Comparison of ENCODE assay signal across 18 cellular contexts in the genomic region with DNA sequence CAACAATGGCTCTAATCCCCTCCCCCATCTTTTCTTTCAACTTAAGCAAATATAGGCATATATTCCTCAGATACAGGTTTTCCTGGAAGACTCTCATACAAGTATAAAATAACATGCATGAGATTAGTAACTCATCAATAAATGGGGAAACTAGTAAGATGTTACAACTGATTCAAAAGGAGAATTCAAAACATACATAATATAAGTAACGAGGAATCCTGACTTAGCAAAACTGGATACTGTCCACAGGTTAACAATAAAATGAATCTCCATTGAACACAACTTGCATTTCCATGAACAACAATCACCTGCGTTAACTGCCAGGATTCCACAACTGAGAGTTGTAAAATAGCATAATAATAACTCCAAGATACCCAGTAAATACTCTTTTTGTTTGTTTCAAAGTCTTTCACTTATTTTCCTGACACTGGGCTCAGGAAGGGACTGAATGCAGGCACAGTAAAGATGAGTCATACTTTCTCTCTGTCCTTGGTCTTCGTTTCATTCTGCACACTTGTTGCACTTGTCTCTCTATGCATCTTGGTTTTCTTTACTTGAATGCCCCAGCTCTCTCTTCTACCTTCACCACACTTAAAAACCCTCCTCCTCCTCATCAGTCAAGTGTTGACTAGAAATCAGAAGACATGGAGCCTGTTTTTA. TPM values are rescaled to one million over a fixed set of nuclear protein-coding genes. Genes with fewer than 3 reads are reported as not detected.
DNase-seq lines count a peak whose midpoint lies in the region; ATAC-seq and TF ChIP-seq lines count a peak whose summit lies in the region.
"Had no signal": no experiment of that assay in that cellular context is flagged by ENCODE, and none has a peak within 500 bp of the region (broad histone marks: within the 10 kb centered on the region; RNA-seq: fewer than 3 reads in every experiment).

No MANE protein-coding gene starts in this region.

- 45 to 60% (median 54%) methylated on average over 3 of the region's 3 CpGs for WGBS in adrenal gland, 4 donors

- ATAC-seq in GM21423 (IDR thresholded peaks at IDR 0.05; ENCODE audit: unreplicated experiment) (peak; percentile 45), HG03196 (IDR thresholded peaks at IDR 0.05; ENCODE audit: unreplicated experiment) (peak; percentile 43)
- no peak for ATAC-seq in CD4-positive, alpha-beta T cell (ENCODE audit: poor library complexity)
- ATAC-seq: natural killer cell had no signal

- no peak overlapping the region for H3K4me3 ChIP-seq in adrenal gland
- no peak overlapping the region for H3K4me3 ChIP-seq in SJCRH30
- H3K4me3 ChIP-seq: cardiac muscle cell had no signal

- H3K27ac Mint-ChIP-seq in CD4-positive, alpha-beta T cell, result no peak overlapping the region
- H3K27ac Mint-ChIP-seq: immature natural killer cell, natural killer cell had no signal

- no peaks in the 10 kb centered on the region for H3K9me3 Mint-ChIP-seq in CD4-positive, alpha-beta T cell
- H3K9me3 Mint-ChIP-seq: immature natural killer cell, natural killer cell had no signal

- H3K27me3 Mint-ChIP-seq in CD4-positive, alpha-beta T cell, result no peaks in the 10 kb centered on the region

- H3K9me3 ChIP-seq in adrenal gland (replicated peaks in 1 of 3) (no peaks in the 10 kb centered on the region), SJCRH30 (replicated peaks) (no peaks in the 10 kb centered on the region)
- H3K9me3 ChIP-seq in CD4-positive, alpha-beta T cell (ENCODE audit: control insufficient read depth, low read length), result no peaks in the 10 kb centered on the region

- H3K4me3 Mint-ChIP-seq in CD4-positive, alpha-beta T cell, result no peak overlapping the region
- H3K4me3 Mint-ChIP-seq: immature natural killer cell, natural killer cell had no signal

- peak; percentile 10 for DNase-seq in GM10248 (ENCODE audit: extremely low spot score)
- DNase-seq in adrenal gland, result peak in 2 of 7 donors; percentile 13 to 19
- DNase-seq in SJCRH30, result no peak
- DNase-seq in CD4-positive, alpha-beta T cell, result no peak
- DNase-seq in NCI-H146 (lab: John Stamatoyannopoulos, UW), result no peak
- no peak for DNase-seq in SIG-M5 (lab: John Stamatoyannopoulos, UW)
- DNase-seq: effector CD8-positive, alpha-beta T cell; EL; head of caudate nucleus; immature natural killer cell; Kasumi-1; mammary epithelial cell; natural killer cell; posterior cingulate gyrus; small intestine had no signal

- peaks cover 43% of the 10 kb centered on the region for H3K36me3 Mint-ChIP-seq in CD4-positive, alpha-beta T cell (ENCODE audit: low read depth)
- H3K36me3 Mint-ChIP-seq: natural killer cell had no signal

- TF ChIP-seq POLR2A in adrenal gland (IDR thresholded peaks at IDR 0.05), result no peak

- H3K4me1 ChIP-seq in adrenal gland (replicated peaks in 1 of 2) (peaks cover 12 to 27% of the 10 kb centered on the region in 2 donors), SJCRH30 (no peaks in the 10 kb centered on the region)

- peaks cover 21% of the 10 kb centered on the region for H3K4me1 Mint-ChIP-seq in CD4-positive, alpha-beta T cell (ENCODE audit: low read depth)

- no peak for TF ChIP-seq CTCF in GM10248 (IDR thresholded peaks at IDR 0.05; ENCODE audit: control extremely low read depth, extremely low read depth, low read depth, missing control alignments)
- TF ChIP-seq CTCF in adrenal gland (IDR thresholded peaks at IDR 0.05), result no peak
- no peak for TF ChIP-seq CTCF in CD4-positive, alpha-beta T cell (IDR thresholded peaks at IDR 0.05)

- POLR2A ChIA-PET in GM10248 (lab: Yijun Ruan, JAX), result no interaction called here
- POLR2A ChIA-PET in CD4-positive, alpha-beta T cell (lab: Charles Lee), result no interaction called here

- H3K36me3 ChIP-seq in adrenal gland (replicated peaks in 1 of 2), result no peaks in the 10 kb centered on the region
- H3K36me3 ChIP-seq in SJCRH30, result no peaks in the 10 kb centered on the region; the same call in 1 of the 2 replicates
- H3K36me3 ChIP-seq: cardiac muscle cell had no signal

- H3K27me3 ChIP-seq in adrenal gland (no peaks in the 10 kb centered on the region), SJCRH30 (no peaks in the 10 kb centered on the region)
- H3K27me3 ChIP-seq in CD4-positive, alpha-beta T cell (ENCODE audit: control insufficient read depth, insufficient read depth, low read length), result no peaks in the 10 kb centered on the region
- H3K27me3 ChIP-seq: cardiac muscle cell had no signal

- H3K27ac ChIP-seq in adrenal gland, result peak overlapping the region in 4 of 5 donors; percentile 16 to 71 (median 43)
- no peak overlapping the region for H3K27ac ChIP-seq in SJCRH30
- H3K27ac ChIP-seq in CD4-positive, alpha-beta T cell (ENCODE audit: low read depth, low read length), result no peak overlapping the region
- H3K27ac ChIP-seq: cardiac muscle cell had no signal

- intact Hi-C loops in adrenal gland (cut with DNase I), result no loop called here
- intact Hi-C loops in CD4-positive, alpha-beta T cell (cut with DNase I, micrococcal nuclease), result no loop called here

- CTCF ChIA-PET in GM10248 (lab: Yijun Ruan, JAX), result interaction anchor here (1.3 kb wide), 1 partner anchor 18 kb away, joined by 3 read pairs; no protein-coding TSS in a partner anchor
- CTCF ChIA-PET in CD4-positive, alpha-beta T cell (lab: Charles Lee), result no interaction called here

RNA-seq across cellular contexts. Expression of a gene that starts 8.1 kb away (rescaled TPM):
- 10 to 100 TPM; 39.4 to 61.8 (median 48.5) TPM for total RNA-seq in adrenal gland
- 100 to 1,000 TPM in 1 of 3 donors, 10 to 100 TPM in 2; 17.0 to 102 (median 23.5) TPM for polyA plus RNA-seq in adrenal gland
- total RNA-seq in SJCRH30 (2014; rRNA removed; shearing (Covaris generic)), result 42.3 and 43.2 TPM in 2 replicates
- total RNA-seq in CD4-positive, alpha-beta T cell, result 1 to 10 TPM; 7.1 to 8.3 TPM

RNA-seq across cellular contexts. Expression of a gene that starts 8.4 kb away (rescaled TPM):
- 10 to 100 TPM; 25.6 to 57.4 (median 45.6) TPM for total RNA-seq in adrenal gland
- 10 to 100 TPM; 13.9 to 79.6 (median 15.6) TPM for polyA plus RNA-seq in adrenal gland
- 20.6 and 25.6 TPM in 2 replicates for total RNA-seq in SJCRH30 (2014; rRNA removed; shearing (Covaris generic))
- 10 to 100 TPM; 17.3 to 17.4 TPM for total RNA-seq in CD4-positive, alpha-beta T cell

Comparison
In these comparisons a context has a peak if more than half of its experiments do, and no peak if none do; other contexts are left out.
1. H3K27ac ChIP-seq: peak in adrenal gland (4 of 5); none in SJCRH30 (single experiment) and CD4-positive, alpha-beta T cell (single experiment).